9 cellular contexts compared by ENCODE assay signal in the genomic region with DNA sequence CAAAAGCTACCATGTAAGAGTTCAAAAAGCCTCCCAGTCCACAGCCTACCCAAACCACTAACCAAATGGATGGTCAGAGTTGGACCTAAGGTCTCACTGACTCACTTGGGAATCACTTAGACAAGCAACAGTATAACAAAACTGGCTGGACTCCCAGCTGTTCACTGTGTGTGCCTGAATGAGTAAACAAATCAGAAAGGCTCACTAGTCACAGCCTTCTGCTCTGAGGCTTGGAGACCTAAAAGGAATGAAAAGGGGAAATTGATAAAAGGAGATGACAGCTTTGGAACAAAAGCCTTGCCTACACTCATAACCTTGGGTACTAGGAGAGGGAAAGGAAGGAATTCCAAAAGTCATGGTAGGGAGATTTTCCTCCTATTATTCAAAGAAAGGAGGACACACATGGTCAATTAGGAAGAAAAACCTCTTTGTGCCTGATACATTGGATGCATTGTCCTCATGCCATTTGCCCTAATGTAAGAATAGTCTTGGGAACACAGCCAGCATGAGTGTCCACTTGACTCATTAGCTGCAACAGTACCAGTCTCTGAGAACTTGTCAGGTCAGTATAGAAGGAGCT.
DNase-seq lines count a peak whose midpoint lies in the region; ATAC-seq, FAIRE-seq and TF ChIP-seq lines count a peak whose summit lies in the region.
"Had no signal": no experiment of that assay in that cellular context is flagged by ENCODE, and none has a peak within 500 bp of the region (broad histone marks: within the 10 kb centered on the region; RNA-seq: fewer than 3 reads in every experiment).

No MANE protein-coding gene starts in this region.

- no peak for TF ChIP-seq CTCF in pancreas (IDR thresholded peaks at IDR 0.05)
- TF ChIP-seq CTCF in esophagus muscularis mucosa (IDR thresholded peaks at IDR 0.05): no peak
- TF ChIP-seq CTCF in Peyer's patch (IDR thresholded peaks at IDR 0.05): no peak

- TF ChIP-seq EP300 in esophagus muscularis mucosa (IDR thresholded peaks at IDR 0.05): no peak

- H3K36me3 ChIP-seq in pancreas (no peaks in the 10 kb centered on the region), esophagus muscularis mucosa (no peaks in the 10 kb centered on the region), Peyer's patch (no peaks in the 10 kb centered on the region)

- FAIRE-seq in pancreas (lab: Jason Lieb, UNC): no peak

- H3K4me3 ChIP-seq in pancreas: no peak overlapping the region
- no peak overlapping the region for H3K4me3 ChIP-seq in esophagus muscularis mucosa
- H3K4me3 ChIP-seq in Peyer's patch: no peak overlapping the region

- intact Hi-C loops in pancreas (cut with DNase I) (loop anchor here in 1 of 3 donors (10.0 kb wide), 1 partner anchor 62 kb away; no protein-coding TSS in a partner anchor), esophagus muscularis mucosa (cut with DNase I) (no loop called here)

- no peaks in the 10 kb centered on the region for H3K27me3 ChIP-seq in pancreas
- no peaks in the 10 kb centered on the region for H3K27me3 ChIP-seq in esophagus muscularis mucosa
- no peaks in the 10 kb centered on the region for H3K27me3 ChIP-seq in Peyer's patch

- DNase-seq in GM03348 (ENCODE audit: low spot score) (peak; percentile 76), RKO (ENCODE audit: low spot score) (peak; percentile 60), fibroblast of the conjunctiva (ENCODE audit: low read depth) (peak; percentile 80), pancreas (peak in 3 of 6 donors; percentile 4 to 36 (median 17)), esophagus muscularis mucosa (ENCODE audit: extremely low spot score) (no peak), NCI-H1105 treated with DMSO at 0.1 percent for 48 hours (lab: John Stamatoyannopoulos, UW) (no peak), Peyer's patch (no peak)
- no peak for DNase-seq in stimulated activated CD4-positive, alpha-beta T cell treated with anti-CD3 and anti-CD28 coated beads, Interleukin-4, amount 100 ng/mL, for 4 hours

- H3K4me1 ChIP-seq in pancreas (no peaks in the 10 kb centered on the region), esophagus muscularis mucosa (peaks cover 5 to 20% (median 12%) of the 10 kb centered on the region in 4 donors), Peyer's patch (no peaks in the 10 kb centered on the region)
- H3K4me1 ChIP-seq: parathyroid adenoma had no signal

- peak in 3 of 4 donors; percentile 83 to 93 (median 88) for ATAC-seq in pancreas

- TF ChIP-seq POLR2A in esophagus muscularis mucosa (IDR thresholded peaks at IDR 0.05; ENCODE audit: low read depth) (no peak), Peyer's patch (IDR thresholded peaks at IDR 0.05) (no peak)

- no peaks in the 10 kb centered on the region for H3K9me3 ChIP-seq in pancreas
- H3K9me3 ChIP-seq in esophagus muscularis mucosa: no peaks in the 10 kb centered on the region
- no peaks in the 10 kb centered on the region for H3K9me3 ChIP-seq in Peyer's patch

- H3K27ac ChIP-seq in pancreas (no peak overlapping the region), esophagus muscularis mucosa (replicated peaks in 1 of 4) (no peak overlapping the region), Peyer's patch (no peak overlapping the region)
- H3K27ac ChIP-seq: parathyroid adenoma had no signal

Comparison
In these comparisons a context has a peak if more than half of its experiments do, and no peak if none do; other contexts are left out.
1. DNase-seq: peak in GM03348 (single experiment), RKO (single experiment) and fibroblast of the conjunctiva (single experiment); none in esophagus muscularis mucosa (single experiment), stimulated activated CD4-positive, alpha-beta T cell treated with anti-CD3 and anti-CD28 coated beads, Interleukin-4, amount 100 ng/mL, for 4 hours (0 of 2), NCI-H1105 treated with DMSO at 0.1 percent for 48 hours (single experiment) and Peyer's patch (0 of 3).